1 cellular context compared by ENCODE assay signal in genomic region chr11:103547009-103547408, GRCh38.
TF ChIP-seq lines count a peak whose summit lies in the region.

No MANE protein-coding gene starts in this region.

TF ChIP-seq in GM23338, 12 proteins besides CTCF, POLR2A, EP300 and RAD21 (continued from another document):
- TF ChIP-seq ZNF462 (CRISPR knock-in tag; IDR thresholded peaks at IDR 0.05) (no peak), ZNF114 (CRISPR knock-in tag; IDR thresholded peaks at IDR 0.05) (no peak), CREB1 (CRISPR knock-in tag; IDR thresholded peaks at IDR 0.05; ENCODE audit: low read depth) (no peak), STAT1 (IDR thresholded peaks at IDR 0.05; ENCODE audit: unreplicated experiment) (no peak), REST (IDR thresholded peaks at IDR 0.05; ENCODE audit: unreplicated experiment) (no peak), ZNF331 (CRISPR knock-in tag; IDR thresholded peaks at IDR 0.05; ENCODE audit: low read depth) (no peak), NANOG (IDR thresholded peaks at IDR 0.05; ENCODE audit: borderline replicate concordance) (no peak)
